ENCODE assay signal across 28 cellular contexts in the genomic region with DNA sequence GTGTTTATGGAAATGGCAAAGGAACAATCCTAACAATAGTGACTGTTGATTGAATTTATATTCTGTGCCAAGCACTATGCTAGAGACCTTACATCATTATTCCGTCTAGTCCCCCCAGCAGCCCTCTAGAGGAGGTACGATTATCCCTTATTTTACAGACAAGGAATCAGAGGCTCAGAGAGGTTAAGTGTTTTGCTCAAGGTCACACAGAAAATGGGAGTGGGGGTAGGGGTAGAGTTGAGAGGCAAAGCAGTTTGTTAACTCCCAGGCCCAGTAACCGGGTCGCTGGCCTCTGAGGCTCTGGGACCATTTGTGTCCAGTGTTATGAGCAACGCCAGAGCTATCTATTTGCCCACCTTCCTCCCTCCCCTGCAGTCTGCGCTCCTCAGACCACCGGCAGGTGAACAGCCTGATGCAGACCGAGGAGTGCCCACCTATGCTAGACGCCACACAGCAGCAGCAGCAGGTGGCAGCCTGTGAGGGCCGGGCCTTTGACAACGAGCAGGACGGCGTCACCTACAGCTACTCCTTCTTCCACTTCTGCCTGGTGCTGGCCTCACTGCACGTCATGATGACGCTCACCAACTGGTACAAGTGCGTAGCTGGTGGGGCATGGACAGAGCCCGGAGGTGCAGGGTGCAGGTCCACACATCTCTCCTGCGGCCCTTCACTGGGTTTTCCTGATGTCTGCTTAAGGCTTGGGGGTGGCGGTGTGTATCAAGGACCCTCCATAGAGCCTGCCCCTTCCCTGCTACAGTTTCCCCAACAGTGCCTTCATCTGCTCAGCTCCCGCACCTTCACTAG. TPM values are rescaled to one million over a fixed set of nuclear protein-coding genes. Genes with fewer than 3 reads are reported as not detected.
DNase-seq lines count a peak whose midpoint lies in the region; ATAC-seq and TF ChIP-seq lines count a peak whose summit lies in the region.
"Had no signal": no experiment of that assay in that cellular context is flagged by ENCODE, and none has a peak within 500 bp of the region (broad histone marks: within the 10 kb centered on the region; RNA-seq: fewer than 3 reads in every experiment).

No MANE protein-coding gene starts in this region.

- H3K9ac ChIP-seq in endodermal cell (ENCODE audit: extremely low read depth, low read length, poor library complexity, severe bottlenecking), result no peak overlapping the region
- H3K9ac ChIP-seq: parathyroid adenoma had no signal

- intact Hi-C loops in sciatic nerve (cut with DNase I), result no loop called here
- intact Hi-C loops in upper lobe of right lung (cut with DNase I), result no loop called here

- no peaks in the 10 kb centered on the region for H3K4me1 Mint-ChIP-seq in stimulated activated naive CD8-positive, alpha-beta T cell treated with anti-CD3 and anti-CD28 coated beads, Interleukin-15, amount 100 ng/mL, for 72 hours
- no peaks in the 10 kb centered on the region for H3K4me1 Mint-ChIP-seq in endodermal cell
- H3K4me1 Mint-ChIP-seq: CD8-positive, alpha-beta memory T cell; T-cell had no signal

- H3K9me3 Mint-ChIP-seq in stimulated activated naive CD8-positive, alpha-beta T cell treated with anti-CD3 and anti-CD28 coated beads, Interleukin-15, amount 100 ng/mL, for 72 hours, result no peaks in the 10 kb centered on the region
- H3K9me3 Mint-ChIP-seq in endodermal cell, result no peaks in the 10 kb centered on the region
- H3K9me3 Mint-ChIP-seq: activated T-cell treated with anti-CD3 and anti-CD28 coated beads, Interleukin-2, amount 50 U/mL, for 4 hours; CD8-positive, alpha-beta memory T cell; IgD-negative memory B cell; T-cell had no signal

- no peak overlapping the region for H3K4me3 Mint-ChIP-seq in stimulated activated naive CD8-positive, alpha-beta T cell treated with anti-CD3 and anti-CD28 coated beads, Interleukin-15, amount 100 ng/mL, for 72 hours
- H3K4me3 Mint-ChIP-seq in endodermal cell, result no peak overlapping the region
- H3K4me3 Mint-ChIP-seq: activated CD8-positive, alpha-beta T cell treated with anti-CD3 and anti-CD28 coated beads, Interleukin-2, amount 10 ng/mL, durations not matched to agents 7 days and 5 days; activated T-cell treated with anti-CD3 and anti-CD28 coated beads, Interleukin-2, amount 50 U/mL, for 4 hours; T-cell had no signal

- H3K9me3 ChIP-seq in endodermal cell (ENCODE audit: control insufficient read depth, low read length) (no peaks in the 10 kb centered on the region), upper lobe of right lung (no peaks in the 10 kb centered on the region)
- H3K9me3 ChIP-seq: ascending aorta, right lobe of liver, SJSA1 had no signal

- no peaks in the 10 kb centered on the region for H3K27me3 Mint-ChIP-seq in stimulated activated naive CD8-positive, alpha-beta T cell treated with anti-CD3 and anti-CD28 coated beads, Interleukin-15, amount 100 ng/mL, for 72 hours
- H3K27me3 Mint-ChIP-seq in endodermal cell (ENCODE audit: insufficient read depth), result no peaks in the 10 kb centered on the region
- H3K27me3 Mint-ChIP-seq: IgD-negative memory B cell had no signal

- ATAC-seq in stimulated activated naive CD8-positive, alpha-beta T cell treated with anti-CD3 and anti-CD28 coated beads, Interleukin-15, Interleukin-2, amounts not matched to agents 100 U/mL and 50 U/mL, for 24 hours, result peak; percentile 8
- ATAC-seq in stimulated activated naive CD8-positive, alpha-beta T cell treated with anti-CD3 and anti-CD28 coated beads, Interleukin-15, amount 100 ng/mL, for 72 hours, result no peak
- ATAC-seq in sciatic nerve (no peak), HG03045 (IDR thresholded peaks at IDR 0.05; ENCODE audit: unreplicated experiment) (no peak), upper lobe of right lung (no peak)
- ATAC-seq: activated CD8-positive, alpha-beta T cell treated with anti-CD3 and anti-CD28 coated beads, Interleukin-2, amount 10 ng/mL, durations not matched to agents 7 days and 5 days; GM12878; left cardiac atrium had no signal

- H3K4me1 ChIP-seq in endodermal cell (ENCODE audit: control insufficient read depth, insufficient read depth, low read length), result no peaks in the 10 kb centered on the region
- H3K4me1 ChIP-seq in upper lobe of right lung, result no peaks in the 10 kb centered on the region
- H3K4me1 ChIP-seq: ascending aorta, parathyroid adenoma, SJSA1 had no signal

- H3K27me3 ChIP-seq in endodermal cell (ENCODE audit: control insufficient read depth, insufficient read depth, low read length, poor library complexity, severe bottlenecking) (no peaks in the 10 kb centered on the region), upper lobe of right lung (no peaks in the 10 kb centered on the region)
- H3K27me3 ChIP-seq: ascending aorta, cardiac muscle cell, right lobe of liver, SJSA1 had no signal

- H3K4me3 ChIP-seq in endodermal cell (ENCODE audit: low read length), result no peak overlapping the region
- no peak overlapping the region for H3K4me3 ChIP-seq in upper lobe of right lung
- H3K4me3 ChIP-seq: ascending aorta, cardiac muscle cell, GM12878, right lobe of liver, SJSA1 had no signal

- no peak overlapping the region for H3K27ac Mint-ChIP-seq in stimulated activated naive CD8-positive, alpha-beta T cell treated with anti-CD3 and anti-CD28 coated beads, Interleukin-15, amount 100 ng/mL, for 72 hours
- no peak overlapping the region for H3K27ac Mint-ChIP-seq in endodermal cell
- H3K27ac Mint-ChIP-seq: activated CD8-positive, alpha-beta T cell treated with anti-CD3 and anti-CD28 coated beads, Interleukin-2, amount 10 ng/mL, durations not matched to agents 7 days and 5 days; CD8-positive, alpha-beta memory T cell; IgD-negative memory B cell; T-cell had no signal

- 94 to 95% methylated on average over 12 to 20 of the region's 20 CpGs for WGBS in endodermal cell (ENCODE audit: insufficient coverage in 1 of 2, insufficient read length in 1 of 2), 2 experiments

- H3K36me3 ChIP-seq in endodermal cell (ENCODE audit: control insufficient read depth, insufficient read depth, low read length) (peaks cover 4% of the 10 kb centered on the region), upper lobe of right lung (no peaks in the 10 kb centered on the region)
- H3K36me3 ChIP-seq: ascending aorta, cardiac muscle cell, right lobe of liver, WERI-Rb-1 had no signal

- DNase-seq in stimulated activated naive CD8-positive, alpha-beta T cell treated with anti-CD3 and anti-CD28 coated beads, Interleukin-15, Interleukin-2, amounts not matched to agents 100 U/mL and 50 U/mL, for 24 hours, result no peak
- DNase-seq in stimulated activated naive CD8-positive, alpha-beta T cell treated with anti-CD3 and anti-CD28 coated beads, Interleukin-15, amount 100 ng/mL, for 72 hours, result no peak
- peak; percentile 45 for DNase-seq in endodermal cell
- peak; percentile 44 for DNase-seq in sciatic nerve (ENCODE audit: low spot score)
- DNase-seq in putamen (ENCODE audit: low spot score), result no peak
- no peak for DNase-seq in upper lobe of right lung
- DNase-seq: activated CD4-positive, alpha-beta T cell treated with anti-CD3 and anti-CD28 coated beads for 4 hours; activated CD8-positive, alpha-beta T cell treated with anti-CD3 and anti-CD28 coated beads, Interleukin-2, amount 10 ng/mL, durations not matched to agents 7 days and 5 days; activated T-cell treated with anti-CD3 and anti-CD28 coated beads, Interleukin-2, amount 50 U/mL, for 4 hours; CD8-positive, alpha-beta memory T cell; DMS 273 treated with DMSO at 0.1 percent for 48 hours; effector CD8-positive, alpha-beta T cell; hippocampal formation; left cardiac atrium; NCI-H1694; NCI-H446 treated with DMSO at 0.1 percent for 48 hours; stimulated activated CD4-positive, alpha-beta T cell treated with anti-CD3 and anti-CD28 coated beads, Interleukin-4, amount 100 ng/mL, for 1 hour; T-cell; WERI-Rb-1 had no signal

- no peak for TF ChIP-seq CTCF in endodermal cell (conservative IDR thresholded peaks at IDR 0.05)
- no peak for TF ChIP-seq CTCF in upper lobe of right lung (IDR thresholded peaks at IDR 0.05)

- peaks cover 23% of the 10 kb centered on the region for H3K36me3 Mint-ChIP-seq in endodermal cell (ENCODE audit: low read depth)
- H3K36me3 Mint-ChIP-seq: CD8-positive, alpha-beta memory T cell; IgD-negative memory B cell; T-cell had no signal

- H3K27ac ChIP-seq in endodermal cell (ENCODE audit: low read depth, low read length) (no peak overlapping the region), upper lobe of right lung (no peak overlapping the region)
- H3K27ac ChIP-seq: ascending aorta, cardiac muscle cell, epithelial cell of prostate, parathyroid adenoma, right lobe of liver, SJSA1, WERI-Rb-1 had no signal

RNA-seq across cellular contexts. Expression of a gene that starts 19.8 kb away (rescaled TPM):
- total RNA-seq in endodermal cell (10 to 100 TPM; 25.9 to 35.1 TPM), sciatic nerve (1.4 TPM), upper lobe of right lung (40.6 TPM)
- polyA plus RNA-seq in endodermal cell (2013, experiment 1 of 2), result 37.5 TPM
- polyA plus RNA-seq in endodermal cell (2013, experiment 2 of 2), result 31.6 TPM
- polyA plus RNA-seq: CD8-positive, alpha-beta memory T cell; IgD-negative memory B cell had no signal

RNA-seq across cellular contexts. Expression of a gene that starts 59.9 kb away (rescaled TPM):
- 1 to 10 TPM; 3.0 to 3.4 TPM for total RNA-seq in endodermal cell
- 15.8 TPM for polyA plus RNA-seq in endodermal cell (2013, experiment 1 of 2)
- 12.7 TPM for polyA plus RNA-seq in endodermal cell (2013, experiment 2 of 2)
- total RNA-seq in sciatic nerve, result 6.5 TPM
- total RNA-seq in upper lobe of right lung, result 63.6 TPM
- total RNA-seq: activated CD8-positive, alpha-beta T cell treated with anti-CD3 and anti-CD28 coated beads, Interleukin-2, amount 10 ng/mL, durations not matched to agents 7 days and 5 days; activated T-cell treated with anti-CD3 and anti-CD28 coated beads, Interleukin-2, amount 50 U/mL, for 4 hours; CD8-positive, alpha-beta memory T cell had no signal
- polyA plus RNA-seq: CD8-positive, alpha-beta memory T cell; IgD-negative memory B cell had no signal

Comparison
In these comparisons a context has a peak if more than half of its experiments do, and no peak if none do; other contexts are left out.
1. DNase-seq: peak in endodermal cell (single experiment) and sciatic nerve (single experiment); none in stimulated activated naive CD8-positive, alpha-beta T cell treated with anti-CD3 and anti-CD28 coated beads, Interleukin-15, Interleukin-2, amounts not matched to agents 100 U/mL and 50 U/mL, for 24 hours (single experiment), stimulated activated naive CD8-positive, alpha-beta T cell treated with anti-CD3 and anti-CD28 coated beads, Interleukin-15, amount 100 ng/mL, for 72 hours (0 of 2), putamen (single experiment) and upper lobe of right lung (single experiment).
2. RNA of a gene that starts 19.8 kb away (total RNA-seq): 40.6 TPM in upper lobe of right lung (single experiment) and 25.9 to 35.1 TPM in endodermal cell; 1.4 TPM in sciatic nerve (single experiment); every median in the first group is over 10 times any median in the second.